In the genomic region with DNA sequence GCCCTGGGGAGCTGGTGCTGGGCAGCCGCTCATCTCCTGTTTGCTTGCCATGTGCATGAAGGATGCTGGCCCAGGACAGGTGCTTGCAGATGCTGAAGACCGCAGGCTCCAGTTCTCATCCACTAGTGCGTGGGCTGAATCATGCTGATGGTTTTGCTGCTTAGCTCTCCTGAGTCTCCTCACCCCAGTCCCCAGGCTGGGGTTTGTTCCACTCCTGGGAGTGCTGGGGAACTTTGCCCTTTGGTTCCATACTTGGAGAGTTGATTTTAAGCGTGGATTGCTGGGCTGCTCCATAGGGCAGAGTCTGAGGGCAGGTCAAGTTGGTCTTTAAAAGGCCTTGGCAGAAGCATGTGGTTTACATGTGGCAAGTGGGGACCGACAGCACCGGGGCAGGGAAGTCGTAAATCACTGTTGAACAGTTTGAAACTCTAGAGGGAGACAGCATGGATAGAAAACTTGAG, we compare ENCODE assay signal across 1 cellular context.
TF ChIP-seq lines count a peak whose summit lies in the region.

No MANE protein-coding gene starts in this region.

TF ChIP-seq in HepG2, 621 proteins besides CTCF, POLR2A, EP300 and RAD21 (continued from another document and continues in another):
- TF ChIP-seq ZNF33B (CRISPR knock-in tag; IDR thresholded peaks at IDR 0.05) (0 out of 2 replicates have a peak, but pooled peaks have one; percentile 21), ZNF605 (CRISPR knock-in tag; IDR thresholded peaks at IDR 0.05) (peak; percentile 70; the same call in 1 of the 2 replicates), ZNF614 (CRISPR knock-in tag; IDR thresholded peaks at IDR 0.05; ENCODE audit: borderline replicate concordance) (0 out of 2 replicates have a peak, but pooled peaks have one; percentile 19), LCORL (IDR thresholded peaks at IDR 0.05) (no peak), LCORL (CRISPR knock-in tag; IDR thresholded peaks at IDR 0.05) (no peak), MAFF (IDR thresholded peaks at IDR 0.05; ENCODE audit: low read depth, low read length) (no peak), ZNF891 (CRISPR knock-in tag; IDR thresholded peaks at IDR 0.05) (no peak), BHLHE40 (IDR thresholded peaks at IDR 0.05; ENCODE audit: low read length) (no peak), FOXO1 (CRISPR knock-in tag; IDR thresholded peaks at IDR 0.05) (peak; percentile 26; the same call in 1 of the 2 replicates), GABPA (IDR thresholded peaks at IDR 0.05; ENCODE audit: low read depth, low read length) (no peak), GABPA (CRISPR knock-in tag; IDR thresholded peaks at IDR 0.05; ENCODE audit: low read depth) (peak; percentile 26; the same call in 1 of the 2 replicates), CBFB (CRISPR knock-in tag; IDR thresholded peaks at IDR 0.05) (no peak), DZIP1 (CRISPR knock-in tag; IDR thresholded peaks at IDR 0.05) (no peak), ZMYM2 (CRISPR knock-in tag; IDR thresholded peaks at IDR 0.05) (0 out of 2 replicates have a peak, but pooled peaks have one; percentile 72), NCOA5 (CRISPR knock-in tag; IDR thresholded peaks at IDR 0.05) (no peak), SCMH1 (CRISPR knock-in tag; IDR thresholded peaks at IDR 0.05; ENCODE audit: borderline replicate concordance) (no peak), ZIK1 (CRISPR knock-in tag; IDR thresholded peaks at IDR 0.05; ENCODE audit: borderline replicate concordance, low read depth) (no peak), MTA1 (CRISPR knock-in tag; IDR thresholded peaks at IDR 0.05; ENCODE audit: borderline replicate concordance) (no peak), FOXO4 (CRISPR knock-in tag; conservative IDR thresholded peaks at IDR 0.05) (0 out of 2 replicates have a peak, but pooled peaks have one; percentile 60), RBM22 (optimal IDR thresholded peaks at IDR 0.05; ENCODE audit: low read length) (no peak), ZNF33A (CRISPR knock-in tag; IDR thresholded peaks at IDR 0.05; ENCODE audit: borderline replicate concordance) (peak; percentile 64; the same call in 1 of the 2 replicates), NFIB (CRISPR knock-in tag; IDR thresholded peaks at IDR 0.05; ENCODE audit: borderline replicate concordance) (no peak), ZNF564 (CRISPR knock-in tag; IDR thresholded peaks at IDR 0.05) (no peak; the same call in 1 of the 2 replicates), ZNF451 (CRISPR knock-in tag; IDR thresholded peaks at IDR 0.05) (no peak), ARNT2 (CRISPR knock-in tag; IDR thresholded peaks at IDR 0.05; ENCODE audit: low read depth) (no peak), ZNF101 (CRISPR knock-in tag; IDR thresholded peaks at IDR 0.05; ENCODE audit: borderline replicate concordance, low read depth) (no peak), NFATC3 (CRISPR knock-in tag; IDR thresholded peaks at IDR 0.05) (no peak), ZNF441 (CRISPR knock-in tag; IDR thresholded peaks at IDR 0.05; ENCODE audit: borderline replicate concordance) (peak; percentile 80), ZMYM4 (CRISPR knock-in tag; IDR thresholded peaks at IDR 0.05) (peak; percentile 63), ZNF274 (CRISPR knock-in tag; IDR thresholded peaks at IDR 0.05) (0 out of 2 replicates have a peak, but pooled peaks have one; percentile 31), ZNF737 (CRISPR knock-in tag; IDR thresholded peaks at IDR 0.05; ENCODE audit: borderline replicate concordance) (no peak), SRSF9 (IDR thresholded peaks at IDR 0.05; ENCODE audit: borderline replicate concordance, insufficient read depth, low read depth, low read length, poor library complexity, severe bottlenecking) (no peak), ZNF225 (CRISPR knock-in tag; IDR thresholded peaks at IDR 0.05) (no peak), POGZ (CRISPR knock-in tag; IDR thresholded peaks at IDR 0.05) (no peak; the same call in 1 of the 2 replicates), ZNF292 (CRISPR knock-in tag; IDR thresholded peaks at IDR 0.05; ENCODE audit: borderline replicate concordance, low read depth) (peak; percentile 69; the same call in 1 of the 2 replicates), LRRFIP1 (CRISPR knock-in tag; conservative IDR thresholded peaks at IDR 0.05) (no peak), HOXA5 (CRISPR knock-in tag; IDR thresholded peaks at IDR 0.05) (0 out of 2 replicates have a peak, but pooled peaks have one; percentile 48), ZBTB7B (CRISPR knock-in tag; IDR thresholded peaks at IDR 0.05) (no peak), ZFP62 (CRISPR knock-in tag; IDR thresholded peaks at IDR 0.05) (no peak), ZFP36L1 (CRISPR knock-in tag; IDR thresholded peaks at IDR 0.05) (peak; percentile 76; the same call in 1 of the 2 replicates), ZNF460 (CRISPR knock-in tag; IDR thresholded peaks at IDR 0.05; ENCODE audit: borderline replicate concordance) (no peak), ADNP (CRISPR knock-in tag; IDR thresholded peaks at IDR 0.05) (no peak), ZNF143 (CRISPR knock-in tag; IDR thresholded peaks at IDR 0.05) (no peak), MTA3 (CRISPR knock-in tag; IDR thresholded peaks at IDR 0.05) (no peak), IRF2 (CRISPR knock-in tag; IDR thresholded peaks at IDR 0.05) (peak; percentile 24; the same call in 1 of the 2 replicates), ZNF792 (CRISPR knock-in tag; IDR thresholded peaks at IDR 0.05) (0 out of 2 replicates have a peak, but pooled peaks have one; percentile 74), PTBP1 (IDR thresholded peaks at IDR 0.05; ENCODE audit: low read depth, low read length, poor library complexity, severe bottlenecking) (no peak), ZNF484 (CRISPR knock-in tag; IDR thresholded peaks at IDR 0.05; ENCODE audit: borderline replicate concordance, low read depth) (no peak), FIP1L1 (IDR thresholded peaks at IDR 0.05; ENCODE audit: borderline replicate concordance, insufficient read depth, low read depth, low read length) (no peak), ZNF83 (CRISPR knock-in tag; IDR thresholded peaks at IDR 0.05; ENCODE audit: borderline replicate concordance) (no peak), ZNF350 (CRISPR knock-in tag; IDR thresholded peaks at IDR 0.05; ENCODE audit: borderline replicate concordance, low read depth) (0 out of 2 replicates have a peak, but pooled peaks have one; percentile 20), FUBP1 (CRISPR knock-in tag; IDR thresholded peaks at IDR 0.05; ENCODE audit: borderline replicate concordance) (no peak), EZH2 (conservative IDR thresholded peaks at IDR 0.05; ENCODE audit: low read depth, low read length) (no peak), ZFAT (CRISPR knock-in tag; conservative IDR thresholded peaks at IDR 0.05) (no peak), ZNF337 (CRISPR knock-in tag; IDR thresholded peaks at IDR 0.05; ENCODE audit: borderline replicate concordance, low read depth) (0 out of 2 replicates have a peak, but pooled peaks have one; percentile 45), CBX5 (CRISPR knock-in tag; IDR thresholded peaks at IDR 0.05; ENCODE audit: borderline replicate concordance) (no peak), ZNF841 (CRISPR knock-in tag; IDR thresholded peaks at IDR 0.05; ENCODE audit: borderline replicate concordance) (no peak), ISL2 (CRISPR knock-in tag; IDR thresholded peaks at IDR 0.05) (no peak), NFKB2 (CRISPR knock-in tag; IDR thresholded peaks at IDR 0.05; ENCODE audit: borderline replicate concordance) (peak; percentile 59), ZNF678 (CRISPR knock-in tag; IDR thresholded peaks at IDR 0.05) (no peak), FOXK1 (CRISPR knock-in tag; IDR thresholded peaks at IDR 0.05; ENCODE audit: borderline replicate concordance, low read depth) (no peak), HBP1 (CRISPR knock-in tag; IDR thresholded peaks at IDR 0.05; ENCODE audit: low read depth) (no peak), ZNF598 (CRISPR knock-in tag; IDR thresholded peaks at IDR 0.05; ENCODE audit: borderline replicate concordance) (0 out of 2 replicates have a peak, but pooled peaks have one; percentile 45)
- TF ChIP-seq, protein P1, sequence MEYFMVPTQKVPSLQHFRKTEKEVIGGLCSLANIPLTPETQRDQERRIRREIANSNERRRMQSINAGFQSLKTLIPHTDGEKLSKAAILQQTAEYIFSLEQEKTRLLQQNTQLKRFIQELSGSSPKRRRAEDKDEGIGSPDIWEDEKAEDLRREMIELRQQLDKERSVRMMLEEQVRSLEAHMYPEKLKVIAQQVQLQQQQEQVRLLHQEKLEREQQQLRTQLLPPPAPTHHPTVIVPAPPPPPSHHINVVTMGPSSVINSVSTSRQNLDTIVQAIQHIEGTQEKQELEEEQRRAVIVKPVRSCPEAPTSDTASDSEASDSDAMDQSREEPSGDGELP (IDR thresholded peaks at IDR 0.05; ENCODE audit: borderline replicate concordance, low read depth): no peak
- TF ChIP-seq, protein P2, sequence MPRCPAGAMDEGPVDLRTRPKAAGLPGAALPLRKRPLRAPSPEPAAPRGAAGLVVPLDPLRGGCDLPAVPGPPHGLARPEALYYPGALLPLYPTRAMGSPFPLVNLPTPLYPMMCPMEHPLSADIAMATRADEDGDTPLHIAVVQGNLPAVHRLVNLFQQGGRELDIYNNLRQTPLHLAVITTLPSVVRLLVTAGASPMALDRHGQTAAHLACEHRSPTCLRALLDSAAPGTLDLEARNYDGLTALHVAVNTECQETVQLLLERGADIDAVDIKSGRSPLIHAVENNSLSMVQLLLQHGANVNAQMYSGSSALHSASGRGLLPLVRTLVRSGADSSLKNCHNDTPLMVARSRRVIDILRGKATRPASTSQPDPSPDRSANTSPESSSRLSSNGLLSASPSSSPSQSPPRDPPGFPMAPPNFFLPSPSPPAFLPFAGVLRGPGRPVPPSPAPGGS (CRISPR knock-in tag; IDR thresholded peaks at IDR 0.05): no peak
